Comparison of ENCODE assay signal across 25 cellular contexts in the genomic region with DNA sequence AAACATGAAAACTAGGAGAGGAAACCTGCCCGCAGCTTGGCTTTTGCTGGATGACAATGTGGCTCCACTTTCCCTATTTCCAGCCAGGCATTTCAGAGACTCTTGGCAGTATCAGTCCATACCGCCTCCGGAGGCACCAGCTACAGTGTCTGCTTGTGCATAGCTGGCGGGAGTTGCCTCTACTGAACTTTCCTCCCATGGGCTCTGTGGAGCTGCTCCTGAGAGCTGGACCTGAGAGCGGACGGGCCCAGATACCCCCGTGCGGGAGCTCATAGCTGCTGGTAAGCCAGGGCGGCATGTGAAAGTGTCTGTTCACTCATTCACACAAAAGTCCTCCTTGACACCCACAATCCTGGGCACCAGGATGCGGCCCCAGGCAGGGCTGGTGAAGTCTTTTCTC.
A peak's percentile ranks its signal among the peaks of the same experiment; 100 is the strongest.
DNase-seq lines count a peak whose midpoint lies in the region; ATAC-seq and TF ChIP-seq lines count a peak whose summit lies in the region.
"Had no signal": no experiment of that assay in that cellular context is flagged by ENCODE, and none has a peak within 500 bp of the region (broad histone marks: within the 10 kb centered on the region; RNA-seq: fewer than 3 reads in every experiment).

No MANE protein-coding gene starts in this region.

- no peak overlapping the region for H4K8ac ChIP-seq in mesendoderm (ENCODE audit: low read depth, low read length)

- intact Hi-C loops in Right ventricle myocardium inferior (cut with DNase I), result no loop called here

- H2BK15ac ChIP-seq in mesendoderm (replicated peaks; ENCODE audit: low read depth), result no peak overlapping the region

- H3K27me3 ChIP-seq in right atrium auricular region (no peaks in the 10 kb centered on the region), mesendoderm (ENCODE audit: insufficient read depth, low read length, poor library complexity) (no peaks in the 10 kb centered on the region)
- H3K27me3 ChIP-seq: SJSA1 had no signal

- no CpG with 5 or more reads among the region's 10 CpGs for WGBS in mesendoderm (ENCODE audit: extremely low coverage, insufficient coverage, low lambda C conversion rate)

- H3K4me3 ChIP-seq in right atrium auricular region, result no peak overlapping the region
- no peak overlapping the region for H3K4me3 ChIP-seq in mesendoderm (ENCODE audit: low read length)
- H3K4me3 ChIP-seq: SJSA1 had no signal

- H3K27me3 Mint-ChIP-seq in nephron (ENCODE audit: low read depth) (peaks cover 39% of the 10 kb centered on the region), type B pancreatic cell (peaks cover 19% of the 10 kb centered on the region)

- H3K27ac Mint-ChIP-seq in nephron (peak overlapping the region in 2 of 3 experiments; percentile 68 to 95), type B pancreatic cell (no peak overlapping the region)
- H3K27ac Mint-ChIP-seq: CD8-positive, alpha-beta T cell had no signal

- TF ChIP-seq CTCF in right atrium auricular region (IDR thresholded peaks at IDR 0.05), result no peak
- TF ChIP-seq CTCF in nephron (IDR thresholded peaks at IDR 0.05; ENCODE audit: unreplicated experiment in 3 of 3), result no peak
- TF ChIP-seq CTCF in type B pancreatic cell (conservative IDR thresholded peaks at IDR 0.05), result no peak

- H3K27ac ChIP-seq in right atrium auricular region, result no peak overlapping the region
- H3K27ac ChIP-seq in mesendoderm (ENCODE audit: low read depth, low read length), result no peak overlapping the region
- H3K27ac ChIP-seq: C4-2B, SJSA1 had no signal

- no peak overlapping the region for H3K4ac ChIP-seq in mesendoderm (ENCODE audit: low read depth, low read length)

- DNase-seq in right atrium auricular region (ENCODE audit: low spot score) (peak; percentile 51), Right ventricle myocardium inferior (ENCODE audit: missing footprints) (no peak), M059J (ENCODE audit: low read depth) (peak; percentile 14), type B pancreatic cell (ENCODE audit: extremely low spot score, unreplicated experiment) (peak; percentile 60), NCI-H187 treated with DMSO at 0.1 percent for 48 hours (lab: John Stamatoyannopoulos, UW) (no peak), mesendoderm (no peak)
- DNase-seq: AML-193, DMS153, IMR-90, KG1, NCI-H1048, NCI-H1417 treated with DMSO at 0.1 percent for 48 hours, NCI-H1694 treated with DMSO at 0.1 percent for 48 hours, NCI-H2081 treated with DMSO at 0.1 percent for 48 hours, NCI-H2171 treated with DMSO at 0.1 percent for 48 hours, NCI-H345, NCI-H510A treated with DMSO at 0.1 percent for 48 hours, NCI-H774, PC-3, Right ventricle myocardium superior had no signal

- no peaks in the 10 kb centered on the region for H3K36me3 ChIP-seq in right atrium auricular region
- H3K36me3 ChIP-seq in mesendoderm (ENCODE audit: control insufficient read depth, insufficient read depth, low read length), result no peaks in the 10 kb centered on the region
- H3K36me3 ChIP-seq: SJSA1 had no signal

- H3K9ac ChIP-seq in mesendoderm (ENCODE audit: low read length), result no peak overlapping the region

- no peak overlapping the region for H3K18ac ChIP-seq in mesendoderm (ENCODE audit: low read length)

- H2BK5ac ChIP-seq in mesendoderm (ENCODE audit: low read length), result no peak overlapping the region

- H3K9me3 ChIP-seq in right atrium auricular region, result no peaks in the 10 kb centered on the region
- H3K9me3 ChIP-seq: SJSA1 had no signal

- H3K36me3 Mint-ChIP-seq in nephron (ENCODE audit: low read depth) (no peaks in the 10 kb centered on the region), type B pancreatic cell (no peaks in the 10 kb centered on the region)
- H3K36me3 Mint-ChIP-seq: CD8-positive, alpha-beta T cell had no signal

- H3K4me3 Mint-ChIP-seq in nephron (no peak overlapping the region), type B pancreatic cell (no peak overlapping the region)
- H3K4me3 Mint-ChIP-seq: CD8-positive, alpha-beta T cell had no signal

- no peaks in the 10 kb centered on the region for H3K4me1 ChIP-seq in right atrium auricular region
- no peaks in the 10 kb centered on the region for H3K4me1 ChIP-seq in mesendoderm (ENCODE audit: control insufficient read depth, low read depth, low read length)
- H3K4me1 ChIP-seq: SJSA1 had no signal

- no peak overlapping the region for H2AK5ac ChIP-seq in mesendoderm (ENCODE audit: low read length)

- ATAC-seq in Right ventricle myocardium inferior, result no peak
- no peak for ATAC-seq in GM21390 (IDR thresholded peaks at IDR 0.05; ENCODE audit: unreplicated experiment)
- ATAC-seq: CD8-positive, alpha-beta T cell; PC-3 had no signal

- no peak overlapping the region for H2BK120ac ChIP-seq in mesendoderm (ENCODE audit: low read depth, low read length)

- H3K4me1 Mint-ChIP-seq in nephron, result peaks cover 60% of the 10 kb centered on the region
- no peaks in the 10 kb centered on the region for H3K4me1 Mint-ChIP-seq in type B pancreatic cell (ENCODE audit: unreplicated experiment)

- H3K79me2 ChIP-seq in mesendoderm (ENCODE audit: control insufficient read depth, insufficient read depth, low read length), result no peaks in the 10 kb centered on the region

- H3K4me2 ChIP-seq in mesendoderm (ENCODE audit: low read length), result no peak overlapping the region

- no peak overlapping the region for H4K5ac ChIP-seq in mesendoderm (ENCODE audit: low read length)

- H3K79me1 ChIP-seq in mesendoderm (ENCODE audit: low read length), result no peaks in the 10 kb centered on the region

- no peak overlapping the region for H3K56ac ChIP-seq in mesendoderm (ENCODE audit: low read length)

- H3K9me3 Mint-ChIP-seq in nephron (no peaks in the 10 kb centered on the region), type B pancreatic cell (no peaks in the 10 kb centered on the region)
- H3K9me3 Mint-ChIP-seq: CD8-positive, alpha-beta T cell had no signal

- H3K23ac ChIP-seq in mesendoderm (ENCODE audit: low read length), result no peak overlapping the region

Comparison
In these comparisons a context has a peak if more than half of its experiments do, and no peak if none do; other contexts are left out.
1. DNase-seq: peak in right atrium auricular region (single experiment), M059J (single experiment) and type B pancreatic cell (single experiment); none in Right ventricle myocardium inferior (single experiment), NCI-H187 treated with DMSO at 0.1 percent for 48 hours (single experiment) and mesendoderm (single experiment).